ENCODE assay signal across 8 cellular contexts in genomic region chr11:72069787-72070251, GRCh38. TPM values are rescaled to one million over a fixed set of nuclear protein-coding genes. Genes with fewer than 3 reads are reported as not detected.
DNase-seq lines count a peak whose midpoint lies in the region; ATAC-seq and TF ChIP-seq lines count a peak whose summit lies in the region.

No MANE protein-coding gene starts in this region.

- no peak overlapping the region for H2AFZ ChIP-seq in KMS-11 (ENCODE audit: low read depth)

- ATAC-seq in right cardiac atrium (peak; percentile 97 to 98), sciatic nerve (peak; percentile 97)

- 15% methylated on average over 2 of the region's 2 CpGs for WGBS in right cardiac atrium

- peak overlapping the region; percentile 65 for H3K4me2 ChIP-seq in KMS-11

- H3K27me3 Mint-ChIP-seq in activated naive CD4-positive, alpha-beta T cell treated with anti-CD3 and anti-CD28 coated beads for 36 hours (ENCODE audit: low read depth) = no peaks in the 10 kb centered on the region

- H3K4me3 ChIP-seq in KMS-11 (IDR thresholded peaks at IDR 0.05; ENCODE audit: insufficient read depth, low read depth, low read length) (no peak overlapping the region), right cardiac atrium (ENCODE audit: low read length) (no peak overlapping the region)

- H3K4me3 Mint-ChIP-seq in activated naive CD4-positive, alpha-beta T cell treated with anti-CD3 and anti-CD28 coated beads for 36 hours = no peak overlapping the region

- intact Hi-C loops in activated naive CD4-positive, alpha-beta T cell treated with anti-CD3 and anti-CD28 coated beads for 36 hours (cut with micrococcal nuclease) = no loop called here
- intact Hi-C loops in right cardiac atrium (cut with DNase I) (no loop called here), sciatic nerve (cut with DNase I) (no loop called here)

- H3K36me3 Mint-ChIP-seq in activated naive CD4-positive, alpha-beta T cell treated with anti-CD3 and anti-CD28 coated beads for 36 hours (ENCODE audit: low read depth) = peaks cover 26% of the 10 kb centered on the region

- no peak for TF ChIP-seq CTCF in KMS-11 (conservative IDR thresholded peaks at IDR 0.05; ENCODE audit: low read depth, low read length)

- H3K27me3 ChIP-seq in KMS-11 (ENCODE audit: insufficient read depth, low read depth) (no peaks in the 10 kb centered on the region), right cardiac atrium (ENCODE audit: control insufficient read depth, insufficient read depth) (no peaks in the 10 kb centered on the region)

- peak overlapping the region; percentile 38; the same call in 1 of the 2 replicates for H3K27ac ChIP-seq in KMS-11
- peak overlapping the region; percentile 84 for H3K27ac ChIP-seq in right cardiac atrium (ENCODE audit: low read length)

- no peaks in the 10 kb centered on the region for H3K36me3 ChIP-seq in KMS-11 (ENCODE audit: insufficient read depth)

- H3K9me3 Mint-ChIP-seq in activated naive CD4-positive, alpha-beta T cell treated with anti-CD3 and anti-CD28 coated beads for 36 hours = no peaks in the 10 kb centered on the region

- H3K9ac ChIP-seq in KMS-11 = no peak overlapping the region

- H3K9me3 ChIP-seq in right cardiac atrium (ENCODE audit: control insufficient read depth, low read length) = no peaks in the 10 kb centered on the region

- DNase-seq in activated naive CD4-positive, alpha-beta T cell treated with anti-CD3 and anti-CD28 coated beads for 36 hours = peak; percentile 12
- DNase-seq in activated naive CD4-positive, alpha-beta T cell (lab: John Stamatoyannopoulos, UW) = no peak
- DNase-seq in amniotic epithelial cell (ENCODE audit: low read depth) = peak; percentile 92
- DNase-seq in right cardiac atrium = peak; percentile 90 to 93 (median 91)
- peak; percentile 86 for DNase-seq in sciatic nerve (ENCODE audit: low spot score)
- no peak for DNase-seq in NCI-H1694 treated with DMSO at 0.1 percent for 48 hours (lab: John Stamatoyannopoulos, UW)
- DNase-seq in 8988T = no peak

- peaks cover 68% of the 10 kb centered on the region for H3K79me2 ChIP-seq in KMS-11 (ENCODE audit: insufficient read depth, low read depth)

- peaks cover 38% of the 10 kb centered on the region for H3K4me1 Mint-ChIP-seq in activated naive CD4-positive, alpha-beta T cell treated with anti-CD3 and anti-CD28 coated beads for 36 hours (ENCODE audit: low read depth)

- H3K4me1 ChIP-seq in KMS-11 (ENCODE audit: low read depth, poor library complexity, severe bottlenecking) (peaks cover 57% of the 10 kb centered on the region), right cardiac atrium (ENCODE audit: control insufficient read depth, insufficient read depth, low read length) (peaks cover 5% of the 10 kb centered on the region)

- CTCF ChIA-PET in activated naive CD4-positive, alpha-beta T cell treated with anti-CD3 and anti-CD28 coated beads for 36 hours (lab: Charles Lee) = no interaction called here

- H4K20me1 ChIP-seq in KMS-11 (ENCODE audit: insufficient read depth) = no peaks in the 10 kb centered on the region

- H3K27ac Mint-ChIP-seq in activated naive CD4-positive, alpha-beta T cell treated with anti-CD3 and anti-CD28 coated beads for 36 hours = no peak overlapping the region

RNA-seq across cellular contexts. Expression of gene NUMA1, which starts 10.5 kb away (rescaled TPM):
- 100 to 1,000 TPM; 189 to 194 TPM for total RNA-seq in activated naive CD4-positive, alpha-beta T cell treated with anti-CD3 and anti-CD28 coated beads for 36 hours
- total RNA-seq in right cardiac atrium = 100 to 1,000 TPM in 3 of 4 donors, 10 to 100 TPM in 1; 75.8 to 125 (median 102) TPM
- polyA plus RNA-seq in right cardiac atrium = 104 TPM
- 241 TPM for total RNA-seq in sciatic nerve

RNA-seq across cellular contexts. Expression of gene LRRC51, which starts 10.8 kb away (rescaled TPM):
- 1 to 10 TPM; 6.8 to 8.3 TPM for total RNA-seq in activated naive CD4-positive, alpha-beta T cell treated with anti-CD3 and anti-CD28 coated beads for 36 hours
- total RNA-seq in right cardiac atrium = 1 to 10 TPM; 3.8 to 5.5 (median 4.9) TPM
- 3.8 TPM for polyA plus RNA-seq in right cardiac atrium
- 8.7 TPM for total RNA-seq in sciatic nerve

RNA-seq across cellular contexts. Expression of gene LAMTOR1, which starts 33.3 kb away (rescaled TPM):
- 10 to 100 TPM; 39.1 to 41.8 TPM for total RNA-seq in activated naive CD4-positive, alpha-beta T cell treated with anti-CD3 and anti-CD28 coated beads for 36 hours
- 10 to 100 TPM; 70.7 to 88.5 (median 80.7) TPM for total RNA-seq in right cardiac atrium
- polyA plus RNA-seq in right cardiac atrium = 124 TPM
- 70.8 TPM for total RNA-seq in sciatic nerve

RNA-seq across cellular contexts. Expression of gene TOMT, which starts 35.9 kb away (rescaled TPM):
- not detected for total RNA-seq in activated naive CD4-positive, alpha-beta T cell treated with anti-CD3 and anti-CD28 coated beads for 36 hours
- total RNA-seq in right cardiac atrium (not detected), sciatic nerve (not detected)
- not detected for polyA plus RNA-seq in right cardiac atrium

RNA-seq across cellular contexts. Expression of gene ANAPC15, which starts 42.7 kb away (rescaled TPM):
- 10 to 100 TPM; 69.1 to 70.3 TPM for total RNA-seq in activated naive CD4-positive, alpha-beta T cell treated with anti-CD3 and anti-CD28 coated beads for 36 hours
- 10 to 100 TPM; 36.3 to 50.1 (median 40.0) TPM for total RNA-seq in right cardiac atrium
- 77.7 TPM for polyA plus RNA-seq in right cardiac atrium
- 21.4 TPM for total RNA-seq in sciatic nerve

Comparison
In these comparisons a context has a peak if more than half of its experiments do, and no peak if none do; other contexts are left out.
1. DNase-seq: peak in activated naive CD4-positive, alpha-beta T cell treated with anti-CD3 and anti-CD28 coated beads for 36 hours (single experiment), amniotic epithelial cell (single experiment), right cardiac atrium (3 of 3) and sciatic nerve (single experiment); none in activated naive CD4-positive, alpha-beta T cell (0 of 4), NCI-H1694 treated with DMSO at 0.1 percent for 48 hours (single experiment) and 8988T (single experiment).